ENCODE assay signal across 10 cellular contexts in genomic region chr15:67082007-67082536, GRCh38. TPM values are rescaled to one million over a fixed set of nuclear protein-coding genes. Genes with fewer than 3 reads are reported as not detected.
DNase-seq lines count a peak whose midpoint lies in the region; ATAC-seq, FAIRE-seq and TF ChIP-seq lines count a peak whose summit lies in the region.
"Had no signal": no experiment of that assay in that cellular context is flagged by ENCODE, and none has a peak within 500 bp of the region (broad histone marks: within the 10 kb centered on the region; RNA-seq: fewer than 3 reads in every experiment).

No MANE protein-coding gene starts in this region.

- H3K4me3 Mint-ChIP-seq in T-cell: peak overlapping the region; percentile 74 to 80 (median 76)
- no peak overlapping the region for H3K4me3 Mint-ChIP-seq in activated naive CD8-positive, alpha-beta T cell treated with anti-CD3 and anti-CD28 coated beads, Interleukin-2, amount 50 U/mL, for 24 hours

- peaks cover 90 to 97% (median 95%) of the 10 kb centered on the region in 3 donors for H3K4me1 Mint-ChIP-seq in T-cell
- H3K4me1 Mint-ChIP-seq in activated naive CD8-positive, alpha-beta T cell treated with anti-CD3 and anti-CD28 coated beads, Interleukin-2, amount 50 U/mL, for 24 hours: peaks cover 94% of the 10 kb centered on the region

- H3K27ac Mint-ChIP-seq in T-cell: peak overlapping the region; percentile 94 to 97
- H3K27ac Mint-ChIP-seq in activated naive CD8-positive, alpha-beta T cell treated with anti-CD3 and anti-CD28 coated beads, Interleukin-2, amount 50 U/mL, for 24 hours: peak overlapping the region; percentile 75

- H3K27ac ChIP-seq in pancreas: peak overlapping the region in 3 of 4 donors; percentile 22 to 63 (median 59)

- intact Hi-C loops in pancreas (cut with DNase I): no loop called here

- no peak overlapping the region for H3K4me3 ChIP-seq in GM06990 (replicated peaks; ENCODE audit: low read depth, low read length)
- no peak overlapping the region for H3K4me3 ChIP-seq in pancreas
- no peak overlapping the region for H3K4me3 ChIP-seq in HAP-1

- H3K36me3 ChIP-seq in GM06990 (ENCODE audit: control insufficient read depth, insufficient read depth, low read length) (no peaks in the 10 kb centered on the region), pancreas (no peaks in the 10 kb centered on the region), HAP-1 (replicated peaks) (peaks cover 15% of the 10 kb centered on the region)

- TF ChIP-seq CTCF in GM06990 (IDR thresholded peaks at IDR 0.05; ENCODE audit: insufficient read depth, low read length, poor library complexity, severe bottlenecking) (no peak), pancreas (IDR thresholded peaks at IDR 0.05) (no peak)

- H3K36me3 Mint-ChIP-seq in T-cell: peaks cover 30% of the 10 kb centered on the region
- H3K36me3 Mint-ChIP-seq in activated naive CD8-positive, alpha-beta T cell treated with anti-CD3 and anti-CD28 coated beads, Interleukin-2, amount 50 U/mL, for 24 hours (ENCODE audit: low read depth): peaks cover 12% of the 10 kb centered on the region

- FAIRE-seq in pancreas (lab: Jason Lieb, UNC): no peak

- 35 to 46% methylated on average over 3 of the region's 3 CpGs for WGBS in pancreas, 2 donors

- H3K27me3 Mint-ChIP-seq in T-cell: no peaks in the 10 kb centered on the region
- H3K27me3 Mint-ChIP-seq in activated naive CD8-positive, alpha-beta T cell treated with anti-CD3 and anti-CD28 coated beads, Interleukin-2, amount 50 U/mL, for 24 hours: no peaks in the 10 kb centered on the region

- peak; percentile 73 to 82 (median 75) for ATAC-seq in T-cell (replicated peaks in 1 of 4)
- no peak for ATAC-seq in activated naive CD8-positive, alpha-beta T cell treated with anti-CD3 and anti-CD28 coated beads, Interleukin-2, amount 50 U/mL, for 24 hours
- ATAC-seq in pancreas: peak; percentile 76 to 85 (median 79)
- ATAC-seq in GM21576 (IDR thresholded peaks at IDR 0.05; ENCODE audit: unreplicated experiment): no peak
- ATAC-seq in HG03135 (IDR thresholded peaks at IDR 0.05; ENCODE audit: unreplicated experiment): no peak
- ATAC-seq in HG02885 (IDR thresholded peaks at IDR 0.05; ENCODE audit: poor library complexity, unreplicated experiment): no peak

- H3K9me3 ChIP-seq in pancreas: no peaks in the 10 kb centered on the region
- 0 out of 2 replicates have a peak, but pooled peaks cover 2% of the 10 kb centered on the region for H3K9me3 ChIP-seq in HAP-1

- no peaks in the 10 kb centered on the region for H3K9me3 Mint-ChIP-seq in T-cell
- H3K9me3 Mint-ChIP-seq in activated naive CD8-positive, alpha-beta T cell treated with anti-CD3 and anti-CD28 coated beads, Interleukin-2, amount 50 U/mL, for 24 hours: no peaks in the 10 kb centered on the region

- in situ Hi-C loops in HAP-1 (cut with MboI; ENCODE audit: low sequenced_read_pairs): no loop called here

- POLR2A ChIA-PET in T-cell (lab: Charles Lee): interaction anchor here in 1 of 2 donors (0.7 to 2.3 kb wide), 2 partner anchors 10 to 13 kb away, joined by 5 to 7 read pairs; no protein-coding TSS in a partner anchor

- H3K4me1 ChIP-seq in pancreas (peaks cover 39 to 84% (median 57%) of the 10 kb centered on the region in 3 donors), HAP-1 (peaks cover 17% of the 10 kb centered on the region)

- CTCF ChIA-PET in T-cell (lab: Charles Lee): interaction anchor here (0.5 to 2.0 kb wide), 6 partner anchors 10 to 180 kb away, joined by 3 to 7 read pairs (median 4); no protein-coding TSS in a partner anchor

- DNase-seq in GM06990 (ENCODE audit: extremely low read depth, insufficient read length) (peak; percentile 65), T-cell (peak in 33 of 34 experiments; percentile 48 to 81 (median 67)), pancreas (peak in 3 of 6 donors; percentile 63 to 81 (median 71)), HAP-1 (ENCODE audit: low spot score in 2 of 2) (no peak)
- DNase-seq in activated naive CD8-positive, alpha-beta T cell treated with anti-CD3 and anti-CD28 coated beads, Interleukin-2, amount 50 U/mL, for 24 hours: peak; percentile 49
- DNase-seq: hippocampal formation, NCI-H2171 treated with DMSO at 0.1 percent for 48 hours had no signal

- H3K27me3 ChIP-seq in GM06990 (replicated peaks; ENCODE audit: control insufficient read depth, insufficient read depth, low read length) (no peaks in the 10 kb centered on the region), pancreas (no peaks in the 10 kb centered on the region), HAP-1 (ENCODE audit: low read depth) (no peaks in the 10 kb centered on the region)

RNA-seq across cellular contexts. Expression of gene SMAD3, which starts 16.7 kb away (rescaled TPM):
- total RNA-seq in T-cell (100 to 1,000 TPM in 3 of 5 donors, 10 to 100 TPM in 2; 55.4 to 159 (median 110) TPM), pancreas (10 to 100 TPM; 15.6 to 42.5 (median 23.8) TPM)
- 10 to 100 TPM in 1 of 2 donors, 1 to 10 TPM in 1; 7.9 to 13.5 TPM for polyA plus RNA-seq in pancreas

Comparison
In these comparisons a context has a peak if more than half of its experiments do, and no peak if none do; other contexts are left out.
1. DNase-seq: peak in GM06990 (single experiment), T-cell (33 of 34) and activated naive CD8-positive, alpha-beta T cell treated with anti-CD3 and anti-CD28 coated beads, Interleukin-2, amount 50 U/mL, for 24 hours (single experiment); none in HAP-1 (0 of 2).
2. ATAC-seq: peak in T-cell (4 of 4) and pancreas (4 of 4); none in activated naive CD8-positive, alpha-beta T cell treated with anti-CD3 and anti-CD28 coated beads, Interleukin-2, amount 50 U/mL, for 24 hours (single experiment), GM21576 (single experiment), HG03135 (single experiment) and HG02885 (single experiment).